Comparison of ENCODE assay signal across 28 cellular contexts in genomic region chr19:19051478-19052213, GRCh38. TPM values are rescaled to one million over a fixed set of nuclear protein-coding genes. Genes with fewer than 3 reads are reported as not detected.
DNase-seq lines count a peak whose midpoint lies in the region; ATAC-seq and TF ChIP-seq lines count a peak whose summit lies in the region.
"Had no signal": no experiment of that assay in that cellular context is flagged by ENCODE, and none has a peak within 500 bp of the region (broad histone marks: within the 10 kb centered on the region; RNA-seq: fewer than 3 reads in every experiment).

No MANE protein-coding gene starts in this region.

- H3K4me3 ChIP-seq in H7 (ENCODE audit: insufficient read depth, low read depth, low read length) (no peak overlapping the region), WERI-Rb-1 (ENCODE audit: low read depth, low read length) (no peak overlapping the region), heart left ventricle (no peak overlapping the region)
- H3K4me3 ChIP-seq: A549; BLaER1 treated with 17β-estradiol and CSF1 and Interleukin-3, amounts not matched to agents 10 nM and 100 nM; SJSA1 had no signal

- no peak overlapping the region for H3K4me3 Mint-ChIP-seq in nephron progenitor cell
- no peak overlapping the region for H3K4me3 Mint-ChIP-seq in activated CD4-positive, alpha-beta T cell treated with anti-CD3 and anti-CD28 coated beads for 36 hours
- H3K4me3 Mint-ChIP-seq: CD4-positive, alpha-beta memory T cell had no signal

- TF ChIP-seq CTCF in WERI-Rb-1 (IDR thresholded peaks at IDR 0.05; ENCODE audit: low read depth, low read length) (peak; percentile 24; the same call in 1 of the 2 replicates), nephron progenitor cell (IDR thresholded peaks at IDR 0.05) (no peak), heart left ventricle (IDR thresholded peaks at IDR 0.05) (no peak)

- no peak for TF ChIP-seq POLR2A in heart left ventricle (IDR thresholded peaks at IDR 0.05)

- H3K27ac Mint-ChIP-seq in nephron progenitor cell, result peak overlapping the region; percentile 16
- no peak overlapping the region for H3K27ac Mint-ChIP-seq in activated CD4-positive, alpha-beta T cell treated with anti-CD3 and anti-CD28 coated beads for 36 hours

- H3K36me3 Mint-ChIP-seq in nephron progenitor cell (ENCODE audit: low read depth), result peaks cover 26% of the 10 kb centered on the region
- peaks cover 27% of the 10 kb centered on the region for H3K36me3 Mint-ChIP-seq in activated CD4-positive, alpha-beta T cell treated with anti-CD3 and anti-CD28 coated beads for 36 hours (ENCODE audit: low read depth)

- H3K27me3 ChIP-seq in H7 (ENCODE audit: control insufficient read depth, insufficient read depth, low read length), result no peaks in the 10 kb centered on the region
- no peaks in the 10 kb centered on the region for H3K27me3 ChIP-seq in WERI-Rb-1 (ENCODE audit: insufficient read depth, low read depth, severe bottlenecking)
- no peaks in the 10 kb centered on the region for H3K27me3 ChIP-seq in heart left ventricle
- H3K27me3 ChIP-seq: BLaER1 treated with 17β-estradiol and CSF1 and Interleukin-3, amounts not matched to agents 10 nM and 100 nM; SJSA1 had no signal

- peaks cover 29% of the 10 kb centered on the region for H3K36me3 ChIP-seq in H7 (replicated peaks; ENCODE audit: control insufficient read depth, insufficient read depth, low read length)
- peaks cover 70% of the 10 kb centered on the region for H3K36me3 ChIP-seq in WERI-Rb-1
- H3K36me3 ChIP-seq in heart left ventricle, result peaks cover 0 to 73% (median 51%) of the 10 kb centered on the region in 9 donors

- no peak for ATAC-seq in heart left ventricle
- ATAC-seq in activated CD4-positive, alpha-beta T cell treated with anti-CD3 and anti-CD28 coated beads for 36 hours, result no peak
- ATAC-seq: A549, PC-3 had no signal

- DNase-seq in H7, result peak; percentile 52
- no peak for DNase-seq in WERI-Rb-1
- DNase-seq in iPS-NIHi11 (ENCODE audit: low spot score), result peak; percentile 29
- DNase-seq in nephron progenitor cell, result no peak
- no peak for DNase-seq in heart left ventricle
- no peak for DNase-seq in activated CD4-positive, alpha-beta T cell treated with anti-CD3 and anti-CD28 coated beads for 36 hours
- no peak for DNase-seq in A172 (ENCODE audit: low spot score)
- DNase-seq in stimulated activated CD4-positive, alpha-beta T cell treated with anti-CD3 and anti-CD28 coated beads, Interleukin-2, amount 100 ng/mL, for 48 hours, result no peak
- DNase-seq: AML-193; CD4-positive, alpha-beta memory T cell; COR-L47; DMS79; EL; GF-D8; KBM-7; MV-4-11; NCI-H1105; NCI-H146; NCI-H2029; NCI-H446; NCI-H524 treated with DMSO at 0.1 percent for 48 hours; NCI-H82; NK-92 treated with Interleukin-12 subunit alpha and Interleukin-12 subunit beta, amount 100 ng/mL, for 24 hours; PC-3; Right ventricle myocardium superior had no signal

- POLR2A ChIA-PET in activated CD4-positive, alpha-beta T cell treated with anti-CD3 and anti-CD28 coated beads for 36 hours (lab: Charles Lee), result no interaction called here

- no peaks in the 10 kb centered on the region for H3K4me1 Mint-ChIP-seq in nephron progenitor cell
- peaks cover 2% of the 10 kb centered on the region for H3K4me1 Mint-ChIP-seq in activated CD4-positive, alpha-beta T cell treated with anti-CD3 and anti-CD28 coated beads for 36 hours

- H3K27ac ChIP-seq in WERI-Rb-1 (no peak overlapping the region), heart left ventricle (no peak overlapping the region)
- H3K27ac ChIP-seq: A549, SJSA1 had no signal

- peaks cover 3% of the 10 kb centered on the region for H3K27me3 Mint-ChIP-seq in nephron progenitor cell (ENCODE audit: low read depth, poor library complexity)
- H3K27me3 Mint-ChIP-seq in activated CD4-positive, alpha-beta T cell treated with anti-CD3 and anti-CD28 coated beads for 36 hours, result no peaks in the 10 kb centered on the region
- H3K27me3 Mint-ChIP-seq: CD4-positive, alpha-beta memory T cell had no signal

- no peaks in the 10 kb centered on the region for H3K9me3 ChIP-seq in WERI-Rb-1 (ENCODE audit: severe bottlenecking)
- H3K9me3 ChIP-seq in heart left ventricle, result no peaks in the 10 kb centered on the region
- H3K9me3 ChIP-seq: A549; BLaER1 treated with 17β-estradiol and CSF1 and Interleukin-3, amounts not matched to agents 10 nM and 100 nM; SJSA1 had no signal

- intact Hi-C loops in heart left ventricle (cut with DNase I), result loop anchor here in 4 of 10 donors (2.0 to 5.0 kb wide), 5 partner anchors 61 to 126 kb away; partner anchors contain the start of gene TMEM161A (in 3 of the 4)
- intact Hi-C loops in activated CD4-positive, alpha-beta T cell treated with anti-CD3 and anti-CD28 coated beads for 36 hours (cut with DNase I, micrococcal nuclease), result loop anchor here in 1 of 2 experiments (5.0 kb wide), 1 partner anchor 61 kb away; no protein-coding TSS in a partner anchor

- no peaks in the 10 kb centered on the region for H3K9me3 Mint-ChIP-seq in nephron progenitor cell
- no peaks in the 10 kb centered on the region for H3K9me3 Mint-ChIP-seq in activated CD4-positive, alpha-beta T cell treated with anti-CD3 and anti-CD28 coated beads for 36 hours (ENCODE audit: low read depth)
- H3K9me3 Mint-ChIP-seq: CD4-positive, alpha-beta memory T cell had no signal

- H3K4me1 ChIP-seq in heart left ventricle, result peaks cover 0 to 6% (median 0%) of the 10 kb centered on the region in 12 donors
- H3K4me1 ChIP-seq: A549, SJSA1 had no signal

- CTCF ChIA-PET in activated CD4-positive, alpha-beta T cell treated with anti-CD3 and anti-CD28 coated beads for 36 hours (lab: Charles Lee), result interaction anchor here (0.7 to 1.1 kb wide), 3 partner anchors 64 to 859 kb away, joined by 3 to 6 read pairs (median 3); no protein-coding TSS in a partner anchor

- 91 to 96% (median 93%) methylated on average over 8 to 20 of the region's 20 CpGs for WGBS in heart left ventricle, 4 donors

RNA-seq across cellular contexts. Expression of gene SLC25A42, which starts 12.1 kb away (rescaled TPM):
- total RNA-seq in H7 (2014; rRNA removed; shearing (Covaris generic)), result 4.8 and 8.0 TPM in 2 replicates
- total RNA-seq in heart left ventricle, result 10 to 100 TPM; 15.7 to 28.0 (median 17.9) TPM
- polyA plus RNA-seq in heart left ventricle, result 10 to 100 TPM; 15.6 to 21.1 TPM
- total RNA-seq in activated CD4-positive, alpha-beta T cell treated with anti-CD3 and anti-CD28 coated beads for 36 hours, result 10 to 100 TPM; 10.4 to 10.6 TPM
- total RNA-seq in A172 (2014; rRNA removed; shearing (Covaris generic)), result 4.0 and 5.0 TPM in 2 replicates

RNA-seq across cellular contexts. Expression of gene ARMC6, which starts 18.2 kb away (rescaled TPM):
- 69.4 and 100.0 TPM in 2 replicates for total RNA-seq in H7 (2014; rRNA removed; shearing (Covaris generic))
- total RNA-seq in heart left ventricle, result 10 to 100 TPM in 8 of 9 donors, 1 to 10 TPM in 1; 9.9 to 23.6 (median 18.0) TPM
- polyA plus RNA-seq in heart left ventricle, result 10 to 100 TPM; 22.4 to 24.7 TPM
- total RNA-seq in activated CD4-positive, alpha-beta T cell treated with anti-CD3 and anti-CD28 coated beads for 36 hours, result 10 to 100 TPM; 33.0 to 40.8 TPM
- total RNA-seq in A172 (2014; rRNA removed; shearing (Covaris generic)), result 77.1 and 79.5 TPM in 2 replicates

RNA-seq across cellular contexts. Expression of gene SUGP2, which starts 18.3 kb away (rescaled TPM):
- 54.5 and 79.0 TPM in 2 replicates for total RNA-seq in H7 (2014; rRNA removed; shearing (Covaris generic))
- total RNA-seq in heart left ventricle, result 10 to 100 TPM; 36.1 to 76.5 (median 59.4) TPM
- polyA plus RNA-seq in heart left ventricle, result 10 to 100 TPM; 36.8 to 47.8 TPM
- 100 to 1,000 TPM in 1 of 2 experiments, 10 to 100 TPM in 1; 89.8 to 104 TPM for total RNA-seq in activated CD4-positive, alpha-beta T cell treated with anti-CD3 and anti-CD28 coated beads for 36 hours
- 47.7 and 48.9 TPM in 2 replicates for total RNA-seq in A172 (2014; rRNA removed; shearing (Covaris generic))

Comparison
In these comparisons a context has a peak if more than half of its experiments do, and no peak if none do; other contexts are left out.
1. DNase-seq: peak in H7 (single experiment) and iPS-NIHi11 (single experiment); none in WERI-Rb-1 (single experiment), nephron progenitor cell (single experiment), heart left ventricle (0 of 5), activated CD4-positive, alpha-beta T cell treated with anti-CD3 and anti-CD28 coated beads for 36 hours (single experiment), A172 (single experiment) and stimulated activated CD4-positive, alpha-beta T cell treated with anti-CD3 and anti-CD28 coated beads, Interleukin-2, amount 100 ng/mL, for 48 hours (0 of 2).